Comparison of ENCODE assay signal across 1 cellular context in the genomic region with DNA sequence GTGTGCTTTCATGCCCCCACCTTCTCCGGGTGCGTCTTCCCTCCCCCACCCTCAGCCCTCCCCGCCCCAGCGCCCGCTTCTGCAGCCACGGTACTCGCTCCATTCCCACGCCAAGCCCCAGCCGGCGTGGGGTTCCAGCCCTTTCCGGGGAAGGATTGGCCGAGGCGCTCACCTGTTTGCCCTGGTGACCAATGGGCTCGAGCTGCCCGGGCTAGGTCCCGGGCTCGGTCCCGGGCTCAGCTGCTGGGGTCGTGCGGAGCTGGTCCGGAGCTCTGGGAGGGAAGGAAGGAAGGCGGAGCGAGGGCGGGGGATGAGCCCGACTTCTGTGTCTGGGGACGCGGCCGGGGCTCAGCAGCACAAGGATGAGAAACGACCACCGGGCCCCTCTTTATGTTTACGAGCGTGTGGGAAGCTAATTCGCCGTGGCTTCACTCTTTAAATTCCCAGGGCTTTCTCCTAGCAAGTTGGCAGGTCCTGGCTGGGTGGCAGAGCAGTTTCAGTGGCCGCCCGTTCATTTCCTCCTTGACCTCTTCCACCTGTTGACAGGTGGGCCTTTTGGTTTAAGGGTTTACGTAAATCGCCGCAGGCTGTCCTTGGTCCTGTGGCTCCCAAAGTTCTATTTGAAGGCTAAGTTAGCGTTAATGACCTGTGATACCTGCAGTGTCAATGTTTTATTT.
TF ChIP-seq lines count a peak whose summit lies in the region.

TSS of gene IGSF10 (minus strand) at position 288 of the 677 bp plus-strand sequence. CDS start 2,352 bp downstream, outside the sequence.

TF ChIP-seq in WTC11, 78 proteins besides CTCF, POLR2A, EP300 and RAD21 (continued from another document):
- TF ChIP-seq ELF4 (CRISPR knock-in tag; IDR thresholded peaks at IDR 0.05; ENCODE audit: low read depth): no peak
- no peak for TF ChIP-seq SOX15 (CRISPR knock-in tag; IDR thresholded peaks at IDR 0.05)
- TF ChIP-seq ESRRA (CRISPR knock-in tag; IDR thresholded peaks at IDR 0.05; ENCODE audit: borderline replicate concordance): no peak
- TF ChIP-seq NFYB (CRISPR knock-in tag; conservative IDR thresholded peaks at IDR 0.05; ENCODE audit: low read depth): peak; percentile 49; the same call in 1 of the 2 replicates
- TF ChIP-seq, protein P1, sequence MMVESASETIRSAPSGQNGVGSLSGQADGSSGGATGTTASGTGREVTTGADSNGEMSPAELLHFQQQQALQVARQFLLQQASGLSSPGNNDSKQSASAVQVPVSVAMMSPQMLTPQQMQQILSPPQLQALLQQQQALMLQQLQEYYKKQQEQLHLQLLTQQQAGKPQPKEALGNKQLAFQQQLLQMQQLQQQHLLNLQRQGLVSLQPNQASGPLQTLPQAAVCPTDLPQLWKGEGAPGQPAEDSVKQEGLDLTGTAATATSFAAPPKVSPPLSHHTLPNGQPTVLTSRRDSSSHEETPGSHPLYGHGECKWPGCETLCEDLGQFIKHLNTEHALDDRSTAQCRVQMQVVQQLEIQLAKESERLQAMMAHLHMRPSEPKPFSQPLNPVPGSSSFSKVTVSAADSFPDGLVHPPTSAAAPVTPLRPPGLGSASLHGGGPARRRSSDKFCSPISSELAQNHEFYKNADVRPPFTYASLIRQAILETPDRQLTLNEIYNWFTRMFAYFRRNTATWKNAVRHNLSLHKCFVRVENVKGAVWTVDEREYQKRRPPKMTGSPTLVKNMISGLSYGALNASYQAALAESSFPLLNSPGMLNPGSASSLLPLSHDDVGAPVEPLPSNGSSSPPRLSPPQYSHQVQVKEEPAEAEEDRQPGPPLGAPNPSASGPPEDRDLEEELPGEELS (CRISPR knock-in tag; IDR thresholded peaks at IDR 0.05): no peak
- TF ChIP-seq, protein P2, sequence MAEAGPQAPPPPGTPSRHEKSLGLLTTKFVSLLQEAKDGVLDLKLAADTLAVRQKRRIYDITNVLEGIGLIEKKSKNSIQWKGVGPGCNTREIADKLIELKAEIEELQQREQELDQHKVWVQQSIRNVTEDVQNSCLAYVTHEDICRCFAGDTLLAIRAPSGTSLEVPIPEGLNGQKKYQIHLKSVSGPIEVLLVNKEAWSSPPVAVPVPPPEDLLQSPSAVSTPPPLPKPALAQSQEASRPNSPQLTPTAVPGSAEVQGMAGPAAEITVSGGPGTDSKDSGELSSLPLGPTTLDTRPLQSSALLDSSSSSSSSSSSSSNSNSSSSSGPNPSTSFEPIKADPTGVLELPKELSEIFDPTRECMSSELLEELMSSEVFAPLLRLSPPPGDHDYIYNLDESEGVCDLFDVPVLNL (CRISPR knock-in tag; IDR thresholded peaks at IDR 0.05; ENCODE audit: borderline replicate concordance, low read depth): no peak
- peak; percentile 90 for TF ChIP-seq GTF2I (CRISPR knock-in tag; conservative IDR thresholded peaks at IDR 0.05)
- 0 out of 2 replicates have a peak, but pooled peaks have one; percentile 44 for TF ChIP-seq ETV6 (CRISPR knock-in tag; IDR thresholded peaks at IDR 0.05)
